Comparison of ENCODE assay signal across 8 cellular contexts in the genomic region with DNA sequence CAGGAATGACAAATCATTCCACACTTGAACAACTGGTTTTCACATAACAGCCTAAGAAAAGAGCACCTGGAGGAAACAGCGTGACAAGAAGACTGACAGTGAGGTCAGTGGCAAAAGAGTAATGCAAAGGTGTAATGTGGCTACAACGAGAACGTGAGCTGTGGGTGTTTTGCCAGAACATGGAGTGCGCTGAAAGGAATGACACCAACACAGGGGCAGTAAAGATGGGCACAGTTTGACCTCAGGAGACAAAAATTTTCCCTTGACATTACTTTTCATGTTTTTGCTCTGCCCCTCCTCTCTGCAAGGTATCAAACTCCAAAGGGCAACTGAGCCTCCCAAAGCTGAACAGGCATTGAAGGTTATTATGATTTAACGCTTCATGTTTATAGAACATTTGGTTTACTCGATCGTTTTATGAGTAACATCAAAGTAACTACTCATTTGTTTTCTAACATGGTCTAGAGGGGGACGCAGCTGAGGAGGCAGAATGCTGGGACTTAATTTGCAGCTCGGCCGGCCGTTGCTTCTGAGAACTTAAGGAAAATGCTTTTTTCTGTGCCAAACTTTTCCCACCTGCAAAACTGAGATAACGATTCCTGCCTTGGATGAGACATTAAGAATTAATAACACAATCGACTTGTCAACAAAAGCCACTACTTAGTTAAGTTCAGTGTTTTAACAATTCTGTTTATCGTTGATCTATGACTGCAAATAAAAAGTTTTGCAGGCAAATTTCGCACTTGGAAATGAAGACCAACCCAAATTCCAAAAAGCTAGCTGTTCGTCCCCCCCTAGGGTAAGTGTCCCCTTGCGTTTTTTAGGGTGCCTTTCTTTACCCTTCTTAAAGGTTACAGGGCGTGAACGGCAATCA. TPM values are rescaled to one million over a fixed set of nuclear protein-coding genes. Genes with fewer than 3 reads are reported as not detected.
A peak's percentile ranks its signal among the peaks of the same experiment; 100 is the strongest.
DNase-seq lines count a peak whose midpoint lies in the region; ATAC-seq and TF ChIP-seq lines count a peak whose summit lies in the region.

No MANE protein-coding gene starts in this region.

- intact Hi-C loops in left lung (cut with DNase I), result no loop called here

- H3K27me3 ChIP-seq in left lung, result no peaks in the 10 kb centered on the region
- H3K27me3 ChIP-seq in thymus (ENCODE audit: control insufficient read depth, insufficient read depth), result no peaks in the 10 kb centered on the region

- peaks cover 31% of the 10 kb centered on the region for H3K36me3 Mint-ChIP-seq in activated CD4-positive, alpha-beta T cell treated with anti-CD3 and anti-CD28 coated beads, Interleukin-2, amount 10 ng/mL, durations not matched to agents 7 days and 5 days (ENCODE audit: low read depth)

- no peak for DNase-seq in activated CD4-positive, alpha-beta T cell treated with anti-CD3 and anti-CD28 coated beads, Interleukin-2, amount 10 ng/mL, durations not matched to agents 7 days and 5 days
- no peak for DNase-seq in activated CD4-positive, alpha-beta T cell treated with anti-CD3 and anti-CD28 coated beads, Interleukin-2, amount 50 U/mL, for 4 hours
- DNase-seq in astrocyte of the hippocampus (ENCODE audit: low read depth, low spot score), result peak; percentile 19
- no peak for DNase-seq in left lung
- no peak for DNase-seq in GDM1 (lab: John Stamatoyannopoulos, UW)

- H3K9me3 Mint-ChIP-seq in activated CD4-positive, alpha-beta T cell treated with anti-CD3 and anti-CD28 coated beads, Interleukin-2, amount 10 ng/mL, durations not matched to agents 7 days and 5 days, result no peaks in the 10 kb centered on the region

- POLR2A ChIA-PET in activated CD4-positive, alpha-beta T cell treated with anti-CD3 and anti-CD28 coated beads, Interleukin-2, amount 10 ng/mL, durations not matched to agents 7 days and 5 days (lab: Charles Lee), result interaction anchor here (0.5 to 1.2 kb wide), 3 partner anchors 9 to 37 kb away, joined by 3 to 4 read pairs (median 3); a partner anchor contains a TSS

- H3K4me3 ChIP-seq in left lung (peak overlapping the region; percentile 57 to 78), thymus (ENCODE audit: low read length) (peak overlapping the region; percentile 97)

- peak overlapping the region; percentile 94 for H3K27ac Mint-ChIP-seq in activated CD4-positive, alpha-beta T cell treated with anti-CD3 and anti-CD28 coated beads, Interleukin-2, amount 10 ng/mL, durations not matched to agents 7 days and 5 days

- TF ChIP-seq CTCF in left lung (IDR thresholded peaks at IDR 0.05), result no peak

- H3K27me3 Mint-ChIP-seq in activated CD4-positive, alpha-beta T cell treated with anti-CD3 and anti-CD28 coated beads, Interleukin-2, amount 10 ng/mL, durations not matched to agents 7 days and 5 days, result peaks cover 4% of the 10 kb centered on the region

- ATAC-seq in left lung (no peak), GM21423 (IDR thresholded peaks at IDR 0.05; ENCODE audit: unreplicated experiment) (no peak), HG03571 (IDR thresholded peaks at IDR 0.05; ENCODE audit: unreplicated experiment) (no peak)

- WGBS in thymus, result 41% methylated on average over 19 of the region's 19 CpGs

- CTCF ChIA-PET in activated CD4-positive, alpha-beta T cell treated with anti-CD3 and anti-CD28 coated beads, Interleukin-2, amount 10 ng/mL, durations not matched to agents 7 days and 5 days (lab: Charles Lee), result interaction anchor here (0.8 to 4.1 kb wide), 10 partner anchors 9 to 113 kb away, joined by 3 to 21 read pairs (median 4); a partner anchor contains a TSS

- H3K4me1 Mint-ChIP-seq in activated CD4-positive, alpha-beta T cell treated with anti-CD3 and anti-CD28 coated beads, Interleukin-2, amount 10 ng/mL, durations not matched to agents 7 days and 5 days, result peaks cover 35% of the 10 kb centered on the region

- H3K4me1 ChIP-seq in left lung (peaks cover 3 to 46% of the 10 kb centered on the region in 2 donors), thymus (ENCODE audit: control insufficient read depth, insufficient read depth, low read length) (peaks cover 3% of the 10 kb centered on the region)

- H3K27ac ChIP-seq in left lung (peak overlapping the region; percentile 91 to 98), thymus (ENCODE audit: low read depth) (peak overlapping the region; percentile 98)

- H3K36me3 ChIP-seq in left lung (peaks cover 0 to 27% of the 10 kb centered on the region in 2 donors), thymus (ENCODE audit: control insufficient read depth, insufficient read depth) (peaks cover 5% of the 10 kb centered on the region)

- H3K9me3 ChIP-seq in left lung, result no peaks in the 10 kb centered on the region
- H3K9me3 ChIP-seq in thymus (ENCODE audit: control insufficient read depth), result no peaks in the 10 kb centered on the region

- peak overlapping the region; percentile 95 for H3K4me3 Mint-ChIP-seq in activated CD4-positive, alpha-beta T cell treated with anti-CD3 and anti-CD28 coated beads, Interleukin-2, amount 10 ng/mL, durations not matched to agents 7 days and 5 days

RNA-seq across cellular contexts. Expression of a gene that starts 1.0 kb away (rescaled TPM):
- total RNA-seq in activated CD4-positive, alpha-beta T cell treated with anti-CD3 and anti-CD28 coated beads, Interleukin-2, amount 10 ng/mL, durations not matched to agents 7 days and 5 days, result 10 to 100 TPM; 67.4 to 68.6 TPM
- total RNA-seq in left lung, result 10 to 100 TPM; 47.6 to 51.4 TPM
- 30.5 TPM for polyA plus RNA-seq in thymus

RNA-seq across cellular contexts. Expression of a gene that starts 26.4 kb away (rescaled TPM):
- total RNA-seq in activated CD4-positive, alpha-beta T cell treated with anti-CD3 and anti-CD28 coated beads, Interleukin-2, amount 10 ng/mL, durations not matched to agents 7 days and 5 days, result 1 to 10 TPM; 1.3 to 1.4 TPM
- total RNA-seq in left lung, result 10 to 100 TPM; 37.9 to 39.5 TPM
- 22.4 TPM for polyA plus RNA-seq in thymus

RNA-seq across cellular contexts. Expression of a gene that starts 26.8 kb away (rescaled TPM):
- 10 to 100 TPM; 52.6 to 56.8 TPM for total RNA-seq in activated CD4-positive, alpha-beta T cell treated with anti-CD3 and anti-CD28 coated beads, Interleukin-2, amount 10 ng/mL, durations not matched to agents 7 days and 5 days
- 10 to 100 TPM; 48.7 to 73.3 TPM for total RNA-seq in left lung
- polyA plus RNA-seq in thymus, result 31.8 TPM

RNA-seq across cellular contexts. Expression of a gene that starts 37.0 kb away (rescaled TPM):
- total RNA-seq in activated CD4-positive, alpha-beta T cell treated with anti-CD3 and anti-CD28 coated beads, Interleukin-2, amount 10 ng/mL, durations not matched to agents 7 days and 5 days, result 10 to 100 TPM; 79.0 to 79.6 TPM
- 10 to 100 TPM; 64.9 to 81.8 TPM for total RNA-seq in left lung
- polyA plus RNA-seq in thymus, result 41.8 TPM

RNA-seq across cellular contexts. Expression of a gene that starts 54.0 kb away (rescaled TPM):
- total RNA-seq in activated CD4-positive, alpha-beta T cell treated with anti-CD3 and anti-CD28 coated beads, Interleukin-2, amount 10 ng/mL, durations not matched to agents 7 days and 5 days, result 10 to 100 TPM in 1 of 2 experiments, 1 to 10 TPM in 1; 9.4 to 11.1 TPM
- total RNA-seq in left lung, result 1 to 10 TPM; 8.3 TPM
- 17.5 TPM for polyA plus RNA-seq in thymus

Comparison
In these comparisons a context has a peak if more than half of its experiments do, and no peak if none do; other contexts are left out.
1. RNA of a gene that starts 26.4 kb away (total RNA-seq): 37.9 to 39.5 TPM in left lung; 1.3 to 1.4 TPM in activated CD4-positive, alpha-beta T cell treated with anti-CD3 and anti-CD28 coated beads, Interleukin-2, amount 10 ng/mL, durations not matched to agents 7 days and 5 days; every median in the first group is over 10 times any median in the second.